27 cellular contexts compared by ENCODE assay signal in genomic region chr1:233700338-233700737, GRCh38.
DNase-seq lines count a peak whose midpoint lies in the region; ATAC-seq and TF ChIP-seq lines count a peak whose summit lies in the region.
"Had no signal": no experiment of that assay in that cellular context is flagged by ENCODE, and none has a peak within 500 bp of the region (broad histone marks: within the 10 kb centered on the region; RNA-seq: fewer than 3 reads in every experiment).

No MANE protein-coding gene starts in this region.

- intact Hi-C loops in stomach (cut with DNase I; ENCODE audit: low total_unique reads), result no loop called here

- H3K4me1 Mint-ChIP-seq in stimulated activated memory B cell treated with anti-CD40 and anti-IgM and Interleukin-4, amounts not matched to agents 10 μg/mL and 1 μg/mL and 100 μg/mL, for 72 hours, result no peaks in the 10 kb centered on the region
- H3K4me1 Mint-ChIP-seq: activated CD4-positive, alpha-beta memory T cell treated with anti-CD3 and anti-CD28 coated beads, Interleukin-2, amount 10 ng/mL, durations not matched to agents 7 days and 5 days; naive thymus-derived CD4-positive, alpha-beta T cell had no signal

- H3K4me3 ChIP-seq in stomach, result no peak overlapping the region
- H3K4me3 ChIP-seq: A549, GM12878, left lung, suprapubic skin had no signal

- peak; percentile 9 for DNase-seq in SHP77 treated with DMSO at 0.1 percent for 48 hours (lab: John Stamatoyannopoulos, UW)
- DNase-seq in SHP77 (lab: John Stamatoyannopoulos, UW), result no peak
- peak; percentile 84 to 98 for DNase-seq in NCI-H2081 (lab: John Stamatoyannopoulos, UW)
- peak; percentile 96 for DNase-seq in cerebellar cortex (ENCODE audit: low spot score)
- DNase-seq in stomach, result peak; percentile 32
- DNase-seq in SIG-M5 treated with dmso at 0.1 percent for 504 hours (lab: John Stamatoyannopoulos, UW; ENCODE audit: unreplicated experiment), result no peak
- DNase-seq: activated CD4-positive, alpha-beta memory T cell treated with anti-CD3 and anti-CD28 coated beads, Interleukin-2, amount 10 ng/mL, durations not matched to agents 7 days and 5 days; activated gamma-delta T cell treated with Interleukin-2 at 50 U/mL for 16 hours; activated T-cell treated with anti-CD3 and anti-CD28 coated beads for 4 hours; BE2C; effector CD8-positive, alpha-beta T cell; foreskin fibroblast; GOT3; left lung; naive thymus-derived CD4-positive, alpha-beta T cell; NCI-H2227 treated with DMSO at 0.1 percent for 48 hours; nucleus accumbens; small intestine; stimulated activated CD4-positive, alpha-beta T cell treated with anti-CD3 and anti-CD28 coated beads, Interleukin-2, amount 100 ng/mL, for 24 hours; T-helper 1 cell had no signal

- TF ChIP-seq CTCF in stomach (IDR thresholded peaks at IDR 0.05), result no peak

- H3K4me3 Mint-ChIP-seq in stimulated activated memory B cell treated with anti-CD40 and anti-IgM and Interleukin-4, amounts not matched to agents 10 μg/mL and 1 μg/mL and 100 μg/mL, for 72 hours, result no peak overlapping the region
- H3K4me3 Mint-ChIP-seq: activated CD4-positive, alpha-beta memory T cell treated with anti-CD3 and anti-CD28 coated beads, Interleukin-2, amount 10 ng/mL, durations not matched to agents 7 days and 5 days; naive thymus-derived CD4-positive, alpha-beta T cell had no signal

- H3K9me3 Mint-ChIP-seq in stimulated activated memory B cell treated with anti-CD40 and anti-IgM and Interleukin-4, amounts not matched to agents 10 μg/mL and 1 μg/mL and 100 μg/mL, for 72 hours, result no peaks in the 10 kb centered on the region

- no peaks in the 10 kb centered on the region for H3K27me3 ChIP-seq in stomach
- H3K27me3 ChIP-seq: left lung, suprapubic skin had no signal

- no peak for ATAC-seq in stimulated activated memory B cell treated with anti-CD40 and anti-IgM and Interleukin-4, amounts not matched to agents 10 μg/mL and 1 μg/mL and 100 μg/mL, for 72 hours
- no peak for ATAC-seq in HG03159 (IDR thresholded peaks at IDR 0.05; ENCODE audit: unreplicated experiment)
- ATAC-seq: A549; activated CD4-positive, CD25-positive, alpha-beta regulatory T cell treated with anti-CD3 and anti-CD28 coated beads, Interleukin-2, amount 50 U/mL, for 24 hours; GM12878; left lung; naive thymus-derived CD4-positive, alpha-beta T cell; Panc1 had no signal

- no peaks in the 10 kb centered on the region for H3K36me3 Mint-ChIP-seq in stimulated activated memory B cell treated with anti-CD40 and anti-IgM and Interleukin-4, amounts not matched to agents 10 μg/mL and 1 μg/mL and 100 μg/mL, for 72 hours
- H3K36me3 Mint-ChIP-seq: naive thymus-derived CD4-positive, alpha-beta T cell had no signal

- H3K27ac Mint-ChIP-seq in stimulated activated memory B cell treated with anti-CD40 and anti-IgM and Interleukin-4, amounts not matched to agents 10 μg/mL and 1 μg/mL and 100 μg/mL, for 72 hours, result no peak overlapping the region
- H3K27ac Mint-ChIP-seq: activated CD4-positive, alpha-beta memory T cell treated with anti-CD3 and anti-CD28 coated beads, Interleukin-2, amount 10 ng/mL, durations not matched to agents 7 days and 5 days; naive thymus-derived CD4-positive, alpha-beta T cell had no signal

- H3K4me1 ChIP-seq in stomach, result peaks cover 0 to 16% (median 7%) of the 10 kb centered on the region in 4 donors
- H3K4me1 ChIP-seq: BE2C, left lung, suprapubic skin had no signal

- H3K36me3 ChIP-seq in stomach, result no peaks in the 10 kb centered on the region
- H3K36me3 ChIP-seq: BE2C, left lung, suprapubic skin had no signal

- no peak overlapping the region for H3K27ac ChIP-seq in stomach
- H3K27ac ChIP-seq: A549, left lung, suprapubic skin had no signal

- 45 to 67% (median 49%) methylated on average over 2 of the region's 2 CpGs for WGBS in stomach, 5 donors

- TF ChIP-seq POLR2A in stomach (IDR thresholded peaks at IDR 0.05), result no peak

- TF ChIP-seq EP300 in stomach (IDR thresholded peaks at IDR 0.05), result no peak

- no peaks in the 10 kb centered on the region for H3K9me3 ChIP-seq in stomach
- H3K9me3 ChIP-seq: A549, BE2C, left lung, suprapubic skin had no signal

- no peaks in the 10 kb centered on the region for H3K27me3 Mint-ChIP-seq in stimulated activated memory B cell treated with anti-CD40 and anti-IgM and Interleukin-4, amounts not matched to agents 10 μg/mL and 1 μg/mL and 100 μg/mL, for 72 hours

Comparison
In these comparisons a context has a peak if more than half of its experiments do, and no peak if none do; other contexts are left out.
1. DNase-seq: peak in SHP77 treated with DMSO at 0.1 percent for 48 hours (single experiment), NCI-H2081 (2 of 2), cerebellar cortex (single experiment) and stomach (single experiment); none in SHP77 (0 of 2) and SIG-M5 treated with dmso at 0.1 percent for 504 hours (single experiment).